ENCODE assay signal across 22 cellular contexts in the genomic region with DNA sequence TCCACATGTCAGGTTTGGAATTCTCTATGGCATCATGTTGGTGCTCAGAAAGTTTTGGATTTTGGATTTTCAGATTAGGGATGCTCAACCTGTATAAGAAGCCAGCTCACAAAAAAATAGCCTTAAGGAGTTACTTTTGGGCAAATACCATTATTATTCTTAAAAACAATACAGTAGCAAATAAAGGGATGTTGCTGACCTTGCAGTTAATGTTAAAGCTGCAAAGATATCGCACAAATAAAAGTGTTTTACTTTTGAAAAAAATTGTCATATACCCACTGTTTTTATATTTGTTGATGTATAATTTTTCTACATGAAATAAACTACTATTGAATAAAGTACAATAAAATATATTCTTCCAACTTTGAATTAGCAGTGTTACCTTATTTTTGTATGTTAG.
"Had no signal": no experiment of that assay in that cellular context is flagged by ENCODE, and none has a peak within 500 bp of the region (broad histone marks: within the 10 kb centered on the region; RNA-seq: fewer than 3 reads in every experiment).

No MANE protein-coding gene starts in this region.

- H3K27me3 ChIP-seq: SJSA1 had no signal

- H3K9ac ChIP-seq: KMS-11 had no signal

- H3K4me3 ChIP-seq: SJSA1, SK-N-MC had no signal

- DNase-seq: Kasumi-1, MM.1S, NCI-H1092 treated with DMSO at 0.1 percent for 48 hours, NCI-H1436, NCI-H187, NCI-H2029, NCI-H2081 treated with DMSO at 0.1 percent for 48 hours, NCI-H2171, NCI-H226, NCI-H446, NCI-H510A, NCI-H524 treated with DMSO at 0.1 percent for 48 hours, NCI-H69, NCI-H774, Right ventricle myocardium superior, RPMI8226, SIG-M5 had no signal

- H3K4me1 ChIP-seq: SJSA1 had no signal

- H3K9me3 ChIP-seq: SJSA1 had no signal

- FAIRE-seq: HTR-8/SVneo had no signal

- H3K4me2 ChIP-seq: KMS-11 had no signal

- H3K27ac ChIP-seq: HL-60, KMS-11, SJSA1, SK-N-MC had no signal
